In genomic region chr2:216497382-216497781, GRCh38 we compare ENCODE assay signal across 1 cellular context.
TF ChIP-seq lines count a peak whose summit lies in the region.

No MANE protein-coding gene starts in this region.

TF ChIP-seq in HepG2, 621 proteins besides CTCF, POLR2A, EP300 and RAD21 (continued from another document):
- TF ChIP-seq ELK4 (CRISPR knock-in tag; IDR thresholded peaks at IDR 0.05; ENCODE audit: borderline replicate concordance) = no peak
- TF ChIP-seq ZNF121 (CRISPR knock-in tag; IDR thresholded peaks at IDR 0.05) = peak; percentile 71
